ENCODE assay signal across 8 cellular contexts in genomic region chrX:152941328-152942111, GRCh38. TPM values are rescaled to one million over a fixed set of nuclear protein-coding genes. Genes with fewer than 3 reads are reported as not detected.
DNase-seq lines count a peak whose midpoint lies in the region; ATAC-seq and TF ChIP-seq lines count a peak whose summit lies in the region.

No MANE protein-coding gene starts in this region.

- no peaks in the 10 kb centered on the region for H3K9me3 Mint-ChIP-seq in CD4-positive, CD25-positive, alpha-beta regulatory T cell
- H3K9me3 Mint-ChIP-seq in dendritic cell treated with granulocyte-macrophage colony-stimulating factor and Interleukin-4, amounts not matched to agents 40 ng/mL and 50 ng/mL, for 4 days, result no peaks in the 10 kb centered on the region

- DNase-seq in CD4-positive, CD25-positive, alpha-beta regulatory T cell, result peak; percentile 80 to 94 (median 90)
- DNase-seq in NCI-H526 treated with DMSO at 0.1 percent for 48 hours (lab: John Stamatoyannopoulos, UW), result peak; percentile 68
- DNase-seq in activated CD4-positive, alpha-beta T cell treated with anti-CD3 and anti-CD28 coated beads, Interleukin-2, amount 50 U/mL, for 24 hours (ENCODE audit: low read depth in 1 of 2, low spot score in 1 of 2), result peak; percentile 81 to 82
- peak; percentile 90 to 96 for DNase-seq in left lung
- DNase-seq in stimulated activated CD4-positive, alpha-beta T cell treated with anti-CD3 and anti-CD28 coated beads, Interleukin-2, amount 100 ng/mL, for 48 hours, result peak; percentile 78 to 86

- H3K36me3 ChIP-seq in CD4-positive, CD25-positive, alpha-beta regulatory T cell (ENCODE audit: control insufficient read depth, insufficient read depth, low read length), result no peaks in the 10 kb centered on the region
- H3K36me3 ChIP-seq in left lung, result no peaks in the 10 kb centered on the region

- H3K4me1 Mint-ChIP-seq in CD4-positive, CD25-positive, alpha-beta regulatory T cell, result peaks cover 0 to 9% (median 4%) of the 10 kb centered on the region in 4 donors
- peaks cover 7% of the 10 kb centered on the region for H3K4me1 Mint-ChIP-seq in dendritic cell treated with granulocyte-macrophage colony-stimulating factor and Interleukin-4, amounts not matched to agents 40 ng/mL and 50 ng/mL, for 4 days (ENCODE audit: low read depth)

- peak; percentile 68 to 91 for TF ChIP-seq CTCF in left lung (IDR thresholded peaks at IDR 0.05)

- peaks cover 10% of the 10 kb centered on the region for H3K4me1 ChIP-seq in CD4-positive, CD25-positive, alpha-beta regulatory T cell (ENCODE audit: control insufficient read depth, insufficient read depth, low read length, poor library complexity, severe bottlenecking)
- H3K4me1 ChIP-seq in left lung, result no peaks in the 10 kb centered on the region

- H3K27ac Mint-ChIP-seq in CD4-positive, CD25-positive, alpha-beta regulatory T cell, result peak overlapping the region; percentile 56 to 93 (median 80)
- peak overlapping the region; percentile 77 for H3K27ac Mint-ChIP-seq in dendritic cell treated with granulocyte-macrophage colony-stimulating factor and Interleukin-4, amounts not matched to agents 40 ng/mL and 50 ng/mL, for 4 days

- no peaks in the 10 kb centered on the region for H3K27me3 ChIP-seq in CD4-positive, CD25-positive, alpha-beta regulatory T cell (ENCODE audit: control insufficient read depth, insufficient read depth, low read length)
- H3K27me3 ChIP-seq in left lung, result no peaks in the 10 kb centered on the region

- H3K4me3 Mint-ChIP-seq in CD4-positive, CD25-positive, alpha-beta regulatory T cell, result peak overlapping the region; percentile 85 to 90 (median 86)
- peak overlapping the region; percentile 82 for H3K4me3 Mint-ChIP-seq in dendritic cell treated with granulocyte-macrophage colony-stimulating factor and Interleukin-4, amounts not matched to agents 40 ng/mL and 50 ng/mL, for 4 days

- intact Hi-C loops in dendritic cell treated with granulocyte-macrophage colony-stimulating factor and Interleukin-4, amounts not matched to agents 40 ng/mL and 50 ng/mL, for 4 days (cut with micrococcal nuclease), result loop anchor here (1.0 to 10.0 kb wide), 3 partner anchors 17 to 563 kb away; no protein-coding TSS in a partner anchor
- intact Hi-C loops in left lung (cut with DNase I), result no loop called here

- H3K36me3 Mint-ChIP-seq in CD4-positive, CD25-positive, alpha-beta regulatory T cell, result no peaks in the 10 kb centered on the region
- peaks cover 49% of the 10 kb centered on the region for H3K36me3 Mint-ChIP-seq in dendritic cell treated with granulocyte-macrophage colony-stimulating factor and Interleukin-4, amounts not matched to agents 40 ng/mL and 50 ng/mL, for 4 days (ENCODE audit: low read depth)

- H3K4me3 ChIP-seq in CD4-positive, CD25-positive, alpha-beta regulatory T cell (ENCODE audit: low read depth, low read length), result peak overlapping the region; percentile 79
- H3K4me3 ChIP-seq in left lung, result peak overlapping the region; percentile 21 to 45

- no peaks in the 10 kb centered on the region for H3K9me3 ChIP-seq in CD4-positive, CD25-positive, alpha-beta regulatory T cell (ENCODE audit: control insufficient read depth in 2 of 2, low read length in 2 of 2)
- H3K9me3 ChIP-seq in left lung, result no peaks in the 10 kb centered on the region

- peak; percentile 97 to 98 for ATAC-seq in CD4-positive, CD25-positive, alpha-beta regulatory T cell (ENCODE audit: low read depth in 2 of 2)
- ATAC-seq in GM19372 (IDR thresholded peaks at IDR 0.05; ENCODE audit: low read depth, unreplicated experiment) (peak; percentile 91), HG03521 (IDR thresholded peaks at IDR 0.05; ENCODE audit: unreplicated experiment) (peak; percentile 92), left lung (peak; percentile 97)

- peak overlapping the region; percentile 69 for H3K27ac ChIP-seq in CD4-positive, CD25-positive, alpha-beta regulatory T cell (ENCODE audit: insufficient read depth, low read length, poor library complexity, severe bottlenecking)
- peak overlapping the region; percentile 65 to 77 for H3K27ac ChIP-seq in left lung

- peaks cover 5% of the 10 kb centered on the region for H3K27me3 Mint-ChIP-seq in CD4-positive, CD25-positive, alpha-beta regulatory T cell
- H3K27me3 Mint-ChIP-seq in dendritic cell treated with granulocyte-macrophage colony-stimulating factor and Interleukin-4, amounts not matched to agents 40 ng/mL and 50 ng/mL, for 4 days, result no peaks in the 10 kb centered on the region

RNA-seq across cellular contexts. Expression of gene ZNF185, which starts 43.7 kb away (rescaled TPM):
- total RNA-seq in CD4-positive, CD25-positive, alpha-beta regulatory T cell, result 4.4 TPM
- 1 to 10 TPM; 1.1 to 3.0 (median 1.7) TPM for polyA plus RNA-seq in CD4-positive, CD25-positive, alpha-beta regulatory T cell
- 10 to 100 TPM; 11.5 to 22.0 TPM for total RNA-seq in left lung

RNA-seq across cellular contexts. Expression of gene PNMA5, which starts 52.4 kb away (rescaled TPM):
- total RNA-seq in CD4-positive, CD25-positive, alpha-beta regulatory T cell, result 0.37 TPM
- polyA plus RNA-seq in CD4-positive, CD25-positive, alpha-beta regulatory T cell, result under 1 TPM; 0.15 to 0.47 (median 0.26) TPM
- not detected for total RNA-seq in left lung

Comparison
In these comparisons a context has a peak if more than half of its experiments do, and no peak if none do; other contexts are left out.
1. Peak in every context shown above with its lines: DNase-seq, ATAC-seq, H3K4me3 ChIP-seq and H3K27ac ChIP-seq.